Comparison of ENCODE assay signal across 10 cellular contexts in genomic region chr6:127457444-127458064, GRCh38. TPM values are rescaled to one million over a fixed set of nuclear protein-coding genes. Genes with fewer than 3 reads are reported as not detected.
DNase-seq lines count a peak whose midpoint lies in the region; ATAC-seq and TF ChIP-seq lines count a peak whose summit lies in the region.
"Had no signal": no experiment of that assay in that cellular context is flagged by ENCODE, and none has a peak within 500 bp of the region (broad histone marks: within the 10 kb centered on the region; RNA-seq: fewer than 3 reads in every experiment).

No MANE protein-coding gene starts in this region.

- no peak overlapping the region for H2AFZ ChIP-seq in fibroblast of lung (ENCODE audit: low read length)

- H4K20me1 ChIP-seq in fibroblast of lung (ENCODE audit: control insufficient read depth, extremely low read depth, insufficient read depth, low read length): no peaks in the 10 kb centered on the region

- no peaks in the 10 kb centered on the region for H3K79me2 ChIP-seq in fibroblast of lung (ENCODE audit: control insufficient read depth, insufficient read depth, low read length)

- no peaks in the 10 kb centered on the region for H3K27me3 ChIP-seq in fibroblast of lung (ENCODE audit: control insufficient read depth, insufficient read depth, low read length)

- DNase-seq in Ammon's horn (ENCODE audit: low spot score): peak; percentile 51
- DNase-seq in RPMI7951 (ENCODE audit: low read depth): peak; percentile 25
- DNase-seq in fibroblast of lung (ENCODE audit: low read depth in 2 of 2): peak; percentile 85 to 92
- DNase-seq in omental fat pad (ENCODE audit: low spot score): no peak
- no peak for DNase-seq in GM10266 (ENCODE audit: extremely low spot score)
- DNase-seq in RKO (ENCODE audit: low spot score): no peak
- DNase-seq in NCI-H524 (lab: John Stamatoyannopoulos, UW): no peak
- no peak for DNase-seq in G401 (ENCODE audit: low spot score)
- DNase-seq: NCI-H1417 treated with DMSO at 0.1 percent for 48 hours had no signal

- H3K4me3 ChIP-seq in fibroblast of lung (replicated peaks in 1 of 4; ENCODE audit: control extremely low read depth in 1 of 4, insufficient read depth in 1 of 4, low read depth in 3 of 4, low read length in 4 of 4): no peak overlapping the region

- H3K27ac ChIP-seq in fibroblast of lung (ENCODE audit: insufficient read depth, low read length): no peak overlapping the region

- in situ Hi-C loops in G401 (cut with HindIII; ENCODE audit: low sequenced_read_pairs): no loop called here

- no peaks in the 10 kb centered on the region for H3K36me3 ChIP-seq in fibroblast of lung (ENCODE audit: control insufficient read depth, insufficient read depth, low read length)

- TF ChIP-seq CTCF in fibroblast of lung (conservative IDR thresholded peaks at IDR 0.05 in 1 of 2, IDR thresholded peaks at IDR 0.05 in 1 of 2; ENCODE audit: low read depth in 1 of 2, low read length in 2 of 2) (no peak), omental fat pad (IDR thresholded peaks at IDR 0.05) (no peak), GM10266 (IDR thresholded peaks at IDR 0.05; ENCODE audit: control insufficient read depth, insufficient read depth, low read depth, missing control alignments) (no peak)

- ATAC-seq in omental fat pad (ENCODE audit: low FRiP score): peak; percentile 85
- ATAC-seq: activated naive CD4-positive, alpha-beta T cell treated with anti-CD3 and anti-CD28 coated beads, Interleukin-2, amount 50 U/mL, for 72 hours had no signal

- no peak overlapping the region for H3K9ac ChIP-seq in fibroblast of lung (ENCODE audit: insufficient read depth, low read length)

- no peaks in the 10 kb centered on the region for H3K9me3 ChIP-seq in fibroblast of lung (ENCODE audit: control insufficient read depth, insufficient read depth, low read depth, low read length)

- H3K4me1 ChIP-seq in fibroblast of lung (ENCODE audit: control insufficient read depth, extremely low read depth, insufficient read depth, low read length): peaks cover 12% of the 10 kb centered on the region

- H3K4me2 ChIP-seq in fibroblast of lung (ENCODE audit: extremely low read depth, insufficient read depth, low read length): peak overlapping the region; percentile 40

RNA-seq across cellular contexts. Expression of gene KIAA0408, which starts 1.6 kb away (rescaled TPM):
- total RNA-seq in RPMI7951 (2014; rRNA removed; shearing (Covaris generic)): 2.5 and 2.6 TPM in 2 replicates
- total RNA-seq in fibroblast of lung: 1.3 and 2.8 TPM in 2 replicates
- 3.0 and 4.6 TPM in 2 replicates for polyA plus RNA-seq in fibroblast of lung
- 2.3 and 2.7 TPM in 2 replicates for polyA plus RNA-seq in fibroblast of lung (2012)
- 0.07 and 0.59 TPM in 2 replicates for polyA minus RNA-seq in fibroblast of lung (ENCODE audit: low replicate concordance)
- 10 to 100 TPM in 2 of 4 donors, 1 to 10 TPM in 2; 4.7 to 15.3 (median 9.0) TPM for total RNA-seq in omental fat pad
- 0.49 TPM in 1 of 2 replicates, not detected in the other for total RNA-seq in G401 (2014; rRNA removed; shearing (Covaris generic))

Comparison
In these comparisons a context has a peak if more than half of its experiments do, and no peak if none do; other contexts are left out.
1. DNase-seq: peak in Ammon's horn (single experiment), RPMI7951 (single experiment) and fibroblast of lung (2 of 2); none in omental fat pad (single experiment), GM10266 (single experiment), RKO (single experiment), NCI-H524 (0 of 2) and G401 (single experiment).